12 cellular contexts compared by ENCODE assay signal in genomic region chr11:5631969-5632635, GRCh38. TPM values are rescaled to one million over a fixed set of nuclear protein-coding genes. Genes with fewer than 3 reads are reported as not detected.
DNase-seq lines count a peak whose midpoint lies in the region; ATAC-seq and TF ChIP-seq lines count a peak whose summit lies in the region.
"Had no signal": no experiment of that assay in that cellular context is flagged by ENCODE, and none has a peak within 500 bp of the region (broad histone marks: within the 10 kb centered on the region; RNA-seq: fewer than 3 reads in every experiment).

No MANE protein-coding gene starts in this region.

- H3K27ac ChIP-seq in MM.1S (ENCODE audit: low read length), result no peak overlapping the region

- peak overlapping the region; percentile 16; the same call in 1 of the 2 replicates for H3K4me2 ChIP-seq in MM.1S (ENCODE audit: low read depth, low read length)

- H3K79me2 ChIP-seq in MM.1S (ENCODE audit: low read length), result no peaks in the 10 kb centered on the region

- no peaks in the 10 kb centered on the region for H3K27me3 Mint-ChIP-seq in natural killer cell treated with Interleukin-12 subunit alpha and Interleukin-12 subunit beta and Interleukin-15 and Interleukin-18, amount 100 ng/mL, for 72 hours
- H3K27me3 Mint-ChIP-seq in natural killer cell (ENCODE audit: low read depth in 2 of 2), result no peaks in the 10 kb centered on the region
- H3K27me3 Mint-ChIP-seq in stimulated activated naive CD8-positive, alpha-beta T cell treated with anti-CD3 and anti-CD28 coated beads, Interleukin-15, Interleukin-2, amounts not matched to agents 100 ng/mL and 50 ng/mL, for 24 hours, result no peaks in the 10 kb centered on the region

- H3K4me1 ChIP-seq in MM.1S (ENCODE audit: low read length), result peaks cover 5% of the 10 kb centered on the region; the same call in 1 of the 2 replicates

- no peak overlapping the region for H3K4me3 ChIP-seq in MM.1S (ENCODE audit: low read length)

- H4K20me1 ChIP-seq in MM.1S (ENCODE audit: insufficient read depth, low read length), result no peaks in the 10 kb centered on the region

- H3K9me2 ChIP-seq in MM.1S (replicated peaks; ENCODE audit: insufficient read depth, low read length), result no peaks in the 10 kb centered on the region

- no peak overlapping the region for H2AFZ ChIP-seq in MM.1S (ENCODE audit: low read length)

- intact Hi-C loops in natural killer cell (cut with micrococcal nuclease), result no loop called here

- peaks cover 15% of the 10 kb centered on the region for H3K36me3 Mint-ChIP-seq in natural killer cell treated with Interleukin-12 subunit alpha and Interleukin-12 subunit beta and Interleukin-15 and Interleukin-18, amount 100 ng/mL, for 72 hours
- H3K36me3 Mint-ChIP-seq in natural killer cell, result peaks cover 37% of the 10 kb centered on the region
- peaks cover 34% of the 10 kb centered on the region for H3K36me3 Mint-ChIP-seq in stimulated activated naive CD8-positive, alpha-beta T cell treated with anti-CD3 and anti-CD28 coated beads, Interleukin-15, Interleukin-2, amounts not matched to agents 100 ng/mL and 50 ng/mL, for 24 hours (ENCODE audit: low read depth)

- H3K27ac Mint-ChIP-seq in natural killer cell treated with Interleukin-12 subunit alpha and Interleukin-12 subunit beta and Interleukin-15 and Interleukin-18, amount 100 ng/mL, for 72 hours, result no peak overlapping the region
- H3K27ac Mint-ChIP-seq in natural killer cell, result peak overlapping the region in 1 of 2 donors; percentile 41
- H3K27ac Mint-ChIP-seq in stimulated activated naive CD8-positive, alpha-beta T cell treated with anti-CD3 and anti-CD28 coated beads, Interleukin-15, Interleukin-2, amounts not matched to agents 100 ng/mL and 50 ng/mL, for 24 hours, result peak overlapping the region; percentile 57
- H3K27ac Mint-ChIP-seq: activated T-cell treated with anti-CD3 and anti-CD28 coated beads, Interleukin-2, amount 50 U/mL, for 72 hours had no signal

- no peaks in the 10 kb centered on the region for H3K36me3 ChIP-seq in MM.1S (replicated peaks; ENCODE audit: insufficient read depth, low read length)

- no peak for ATAC-seq in natural killer cell treated with Interleukin-12 subunit alpha and Interleukin-12 subunit beta and Interleukin-15 and Interleukin-18, amount 100 ng/mL, for 72 hours
- ATAC-seq in natural killer cell (no peak), HG02870 (IDR thresholded peaks at IDR 0.05; ENCODE audit: unreplicated experiment) (peak; percentile 93)
- ATAC-seq: activated T-cell treated with anti-CD3 and anti-CD28 coated beads, Interleukin-2, amount 50 U/mL, for 72 hours had no signal

- no peak for DNase-seq in natural killer cell treated with Interleukin-12 subunit alpha and Interleukin-12 subunit beta and Interleukin-15 and Interleukin-18, amount 100 ng/mL, for 72 hours (ENCODE audit: low spot score)
- DNase-seq in natural killer cell (no peak), MM.1S (peak; percentile 50), HCEC 1CT (no peak), T-helper 2 cell (no peak), OCI-M2 (lab: John Stamatoyannopoulos, UW; ENCODE audit: unreplicated experiment) (no peak)
- DNase-seq: 8988T; activated T-cell treated with anti-CD3 and anti-CD28 coated beads, Interleukin-2, amount 50 U/mL, for 72 hours; SW 1271 had no signal

- H3K9me3 ChIP-seq in MM.1S (replicated peaks; ENCODE audit: insufficient read depth, low read length), result no peaks in the 10 kb centered on the region

- TF ChIP-seq CTCF in natural killer cell (IDR thresholded peaks at IDR 0.05) (no peak), MM.1S (IDR thresholded peaks at IDR 0.05; ENCODE audit: low read length) (no peak)

- no peaks in the 10 kb centered on the region for H3F3A ChIP-seq in MM.1S (ENCODE audit: insufficient read depth, low read length)

- peak overlapping the region; percentile 7 for H3K4me3 Mint-ChIP-seq in natural killer cell treated with Interleukin-12 subunit alpha and Interleukin-12 subunit beta and Interleukin-15 and Interleukin-18, amount 100 ng/mL, for 72 hours
- no peak overlapping the region for H3K4me3 Mint-ChIP-seq in natural killer cell
- H3K4me3 Mint-ChIP-seq in stimulated activated naive CD8-positive, alpha-beta T cell treated with anti-CD3 and anti-CD28 coated beads, Interleukin-15, Interleukin-2, amounts not matched to agents 100 ng/mL and 50 ng/mL, for 24 hours, result peak overlapping the region; percentile 25
- H3K4me3 Mint-ChIP-seq: activated T-cell treated with anti-CD3 and anti-CD28 coated beads, Interleukin-2, amount 50 U/mL, for 72 hours had no signal

- H3K27me3 ChIP-seq in MM.1S (replicated peaks; ENCODE audit: insufficient read depth, low read length), result peaks cover 17% of the 10 kb centered on the region

- H3K4me1 Mint-ChIP-seq in natural killer cell treated with Interleukin-12 subunit alpha and Interleukin-12 subunit beta and Interleukin-15 and Interleukin-18, amount 100 ng/mL, for 72 hours (ENCODE audit: low read depth in 2 of 2), result peaks cover 25 to 32% of the 10 kb centered on the region in 2 donors
- H3K4me1 Mint-ChIP-seq in natural killer cell, result peaks cover 42 to 43% of the 10 kb centered on the region in 2 donors
- peaks cover 53% of the 10 kb centered on the region for H3K4me1 Mint-ChIP-seq in stimulated activated naive CD8-positive, alpha-beta T cell treated with anti-CD3 and anti-CD28 coated beads, Interleukin-15, Interleukin-2, amounts not matched to agents 100 ng/mL and 50 ng/mL, for 24 hours (ENCODE audit: low read depth)

- no peaks in the 10 kb centered on the region for H3K9me3 Mint-ChIP-seq in natural killer cell treated with Interleukin-12 subunit alpha and Interleukin-12 subunit beta and Interleukin-15 and Interleukin-18, amount 100 ng/mL, for 72 hours
- H3K9me3 Mint-ChIP-seq in natural killer cell, result no peaks in the 10 kb centered on the region
- no peaks in the 10 kb centered on the region for H3K9me3 Mint-ChIP-seq in stimulated activated naive CD8-positive, alpha-beta T cell treated with anti-CD3 and anti-CD28 coated beads, Interleukin-15, Interleukin-2, amounts not matched to agents 100 ng/mL and 50 ng/mL, for 24 hours

- no peak overlapping the region for H3K9ac ChIP-seq in MM.1S (ENCODE audit: low read length)

RNA-seq across cellular contexts. Expression of gene TRIM34, which starts 7.3 kb away (rescaled TPM):
- 1 to 10 TPM; 4.3 to 6.2 TPM for total RNA-seq in natural killer cell treated with Interleukin-12 subunit alpha and Interleukin-12 subunit beta and Interleukin-15 and Interleukin-18, amount 100 ng/mL, for 72 hours
- total RNA-seq in natural killer cell, result 10 to 100 TPM in 1 of 3 donors, 1 to 10 TPM in 2; 8.2 to 10.0 (median 9.9) TPM

RNA-seq across cellular contexts. Expression of gene TRIM6, which starts 35.7 kb away (rescaled TPM):
- total RNA-seq in natural killer cell treated with Interleukin-12 subunit alpha and Interleukin-12 subunit beta and Interleukin-15 and Interleukin-18, amount 100 ng/mL, for 72 hours, result under 1 TPM in 1 of 2 donors, not detected in 1; 0.31 TPM
- 1 to 10 TPM in 1 of 3 donors, not detected in 2; 1.1 TPM for total RNA-seq in natural killer cell

RNA-seq across cellular contexts. Expression of gene OR52B6, which starts 51.4 kb away (rescaled TPM):
- total RNA-seq in natural killer cell treated with Interleukin-12 subunit alpha and Interleukin-12 subunit beta and Interleukin-15 and Interleukin-18, amount 100 ng/mL, for 72 hours, result not detected
- not detected for total RNA-seq in natural killer cell
- total RNA-seq: activated T-cell treated with anti-CD3 and anti-CD28 coated beads, Interleukin-2, amount 50 U/mL, for 72 hours; pulmonary artery endothelial cell had no signal

RNA-seq across cellular contexts. Expression of gene TRIM5, which starts 52.8 kb away (rescaled TPM):
- total RNA-seq in natural killer cell treated with Interleukin-12 subunit alpha and Interleukin-12 subunit beta and Interleukin-15 and Interleukin-18, amount 100 ng/mL, for 72 hours, result 10 to 100 TPM; 12.4 to 16.4 TPM
- 10 to 100 TPM; 16.3 to 24.4 (median 20.2) TPM for total RNA-seq in natural killer cell

RNA-seq across cellular contexts. Expression of gene TRIM22, which starts 57.5 kb away (rescaled TPM):
- total RNA-seq in natural killer cell treated with Interleukin-12 subunit alpha and Interleukin-12 subunit beta and Interleukin-15 and Interleukin-18, amount 100 ng/mL, for 72 hours, result 100 to 1,000 TPM in 1 of 2 donors, 10 to 100 TPM in 1; 89.3 to 144 TPM
- total RNA-seq in natural killer cell, result 100 to 1,000 TPM; 304 to 339 (median 334) TPM
